24 cellular contexts compared by ENCODE assay signal in the genomic region with DNA sequence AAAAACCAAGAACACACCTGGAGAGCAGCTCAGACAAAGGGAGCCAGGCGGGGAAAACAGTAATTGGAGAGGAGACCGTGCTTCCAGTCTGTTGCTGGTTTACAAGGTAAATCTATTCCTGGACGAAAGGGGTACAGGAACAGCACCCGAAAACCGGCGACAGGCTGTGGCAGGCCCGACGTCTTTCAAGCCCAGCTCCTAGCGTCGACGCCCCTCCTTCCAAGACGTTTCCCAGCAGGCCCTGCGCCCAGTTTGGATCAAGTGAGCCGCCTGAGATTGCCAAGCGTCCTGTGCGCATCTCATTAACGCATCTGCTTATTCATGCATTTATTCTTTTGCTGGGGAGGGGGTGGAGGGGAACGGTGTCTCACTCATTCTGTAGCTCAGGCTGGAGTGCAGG. TPM values are rescaled to one million over a fixed set of nuclear protein-coding genes. Genes with fewer than 3 reads are reported as not detected.
DNase-seq lines count a peak whose midpoint lies in the region; ATAC-seq and TF ChIP-seq lines count a peak whose summit lies in the region.
"Had no signal": no experiment of that assay in that cellular context is flagged by ENCODE, and none has a peak within 500 bp of the region (broad histone marks: within the 10 kb centered on the region; RNA-seq: fewer than 3 reads in every experiment).

No MANE protein-coding gene starts in this region.

- no peaks in the 10 kb centered on the region for H3K27me3 Mint-ChIP-seq in glutamatergic neuron (ENCODE audit: unreplicated experiment)

- ATAC-seq in GM18517 (IDR thresholded peaks at IDR 0.05; ENCODE audit: unreplicated experiment) (no peak), GM21526 (IDR thresholded peaks at IDR 0.05; ENCODE audit: low FRiP score, unreplicated experiment) (no peak)
- ATAC-seq: left colon; stimulated activated naive CD8-positive, alpha-beta T cell treated with anti-CD3 and anti-CD28 coated beads, Interleukin-15, Interleukin-2, amounts not matched to agents 100 U/mL and 50 U/mL, for 24 hours had no signal

- H3K4me1 Mint-ChIP-seq in glutamatergic neuron (ENCODE audit: low read depth, unreplicated experiment): no peaks in the 10 kb centered on the region
- H3K4me1 Mint-ChIP-seq: brain, nephron had no signal

- peaks cover 1% of the 10 kb centered on the region for H3K9me3 Mint-ChIP-seq in glutamatergic neuron (ENCODE audit: unreplicated experiment)
- H3K9me3 Mint-ChIP-seq: mesothelial cell of epicardium, nephron had no signal

- DNase-seq in NCI-H1092 treated with DMSO at 0.1 percent for 48 hours (lab: John Stamatoyannopoulos, UW) (peak; percentile 42), NCI-H1092 (lab: John Stamatoyannopoulos, UW) (no peak), NCI-H187 treated with DMSO at 0.1 percent for 48 hours (lab: John Stamatoyannopoulos, UW) (peak; percentile 96), NCI-H748 treated with DMSO at 0.1 percent for 48 hours (lab: John Stamatoyannopoulos, UW) (peak; percentile 60), retina (peak; percentile 32), glutamatergic neuron (no peak)
- DNase-seq: activated CD8-positive, alpha-beta memory T cell treated with anti-CD3 and anti-CD28 coated beads, Interleukin-2, amount 10 ng/mL, durations not matched to agents 7 days and 5 days; colonic mucosa; DMS 273 treated with DMSO at 0.1 percent for 48 hours; foreskin fibroblast; H7; left colon; NCI-H2227 treated with DMSO at 0.1 percent for 48 hours; stimulated activated CD4-positive, alpha-beta T cell treated with anti-CD3 and anti-CD28 coated beads, Interleukin-2, amount 100 ng/mL, for 24 hours; stimulated activated naive CD8-positive, alpha-beta T cell treated with anti-CD3 and anti-CD28 coated beads, Interleukin-15, Interleukin-2, amounts not matched to agents 100 U/mL and 50 U/mL, for 24 hours; SW 1271 had no signal

- H3K36me3 Mint-ChIP-seq in glutamatergic neuron (ENCODE audit: unreplicated experiment): no peaks in the 10 kb centered on the region
- H3K36me3 Mint-ChIP-seq: activated CD8-positive, alpha-beta memory T cell treated with anti-CD3 and anti-CD28 coated beads, Interleukin-2, amount 10 ng/mL, durations not matched to agents 7 days and 5 days; brain; mesothelial cell of epicardium had no signal

- no peak for TF ChIP-seq CTCF in glutamatergic neuron (IDR thresholded peaks at IDR 0.05; ENCODE audit: partially characterized antibody, unreplicated experiment)

- no peak overlapping the region for H3K27ac Mint-ChIP-seq in glutamatergic neuron (ENCODE audit: unreplicated experiment)
- H3K27ac Mint-ChIP-seq: activated CD8-positive, alpha-beta memory T cell treated with anti-CD3 and anti-CD28 coated beads, Interleukin-2, amount 10 ng/mL, durations not matched to agents 7 days and 5 days; B cell; brain; mesothelial cell of epicardium; nephron had no signal

- no peak overlapping the region for H3K4me3 Mint-ChIP-seq in glutamatergic neuron (ENCODE audit: unreplicated experiment)
- H3K4me3 Mint-ChIP-seq: brain, mesothelial cell of epicardium, nephron had no signal

RNA-seq across cellular contexts. Expression of gene C12orf56, which starts 1.4 kb away (rescaled TPM):
- 1.8 TPM for total RNA-seq in glutamatergic neuron (ENCODE audit: unreplicated experiment)
- total RNA-seq: activated CD8-positive, alpha-beta memory T cell treated with anti-CD3 and anti-CD28 coated beads, Interleukin-2, amount 10 ng/mL, durations not matched to agents 7 days and 5 days; B cell; HepG2; M059J had no signal

RNA-seq across cellular contexts. Expression of gene XPOT, which starts 15.0 kb away (rescaled TPM):
- total RNA-seq in glutamatergic neuron (ENCODE audit: unreplicated experiment): 108 TPM

Comparison
In these comparisons a context has a peak if more than half of its experiments do, and no peak if none do; other contexts are left out.
1. DNase-seq: peak in NCI-H1092 treated with DMSO at 0.1 percent for 48 hours (single experiment), NCI-H187 treated with DMSO at 0.1 percent for 48 hours (single experiment), NCI-H748 treated with DMSO at 0.1 percent for 48 hours (single experiment) and retina (single experiment); none in NCI-H1092 (single experiment) and glutamatergic neuron (single experiment).